24 cellular contexts compared by ENCODE assay signal in the genomic region with DNA sequence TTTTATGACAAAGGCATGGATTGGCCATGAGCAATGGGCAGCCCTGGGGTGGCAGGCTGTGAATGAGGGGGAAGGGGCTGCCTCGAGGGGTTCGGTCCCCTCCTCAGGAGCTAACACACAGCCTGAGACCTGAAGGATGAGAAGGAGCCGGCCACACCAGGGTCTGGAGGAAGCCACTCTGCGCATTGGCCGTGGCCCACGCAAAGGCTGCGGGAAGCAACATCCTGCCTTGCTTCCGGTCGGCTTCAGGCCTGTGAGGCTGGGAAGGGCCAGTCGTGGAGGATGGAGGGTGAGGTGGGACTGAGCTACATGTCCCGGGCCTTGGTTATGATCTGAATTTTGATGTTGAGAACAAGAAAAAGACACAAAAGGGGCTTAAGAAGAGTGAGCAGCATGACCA. TPM values are rescaled to one million over a fixed set of nuclear protein-coding genes. Genes with fewer than 3 reads are reported as not detected.
DNase-seq lines count a peak whose midpoint lies in the region; ATAC-seq and TF ChIP-seq lines count a peak whose summit lies in the region.
"Had no signal": no experiment of that assay in that cellular context is flagged by ENCODE, and none has a peak within 500 bp of the region (broad histone marks: within the 10 kb centered on the region; RNA-seq: fewer than 3 reads in every experiment).

No MANE protein-coding gene starts in this region.

- H3K27ac ChIP-seq in mesenchymal stem cell (ENCODE audit: low read length, poor library complexity, severe bottlenecking) (no peak overlapping the region), hepatocyte (no peak overlapping the region)
- H3K27ac ChIP-seq: cardiac muscle cell, epithelial cell of prostate, parathyroid adenoma, WERI-Rb-1 had no signal

- ATAC-seq in activated naive CD4-positive, alpha-beta T cell treated with anti-CD3 and anti-CD28 coated beads, Interleukin-2, amount 50 U/mL, for 72 hours, result no peak
- ATAC-seq: HepG2 had no signal

- no peak for DNase-seq in activated naive CD4-positive, alpha-beta T cell treated with anti-CD3 and anti-CD28 coated beads, Interleukin-2, amount 50 U/mL, for 72 hours (ENCODE audit: low spot score in 2 of 2)
- no peak for DNase-seq in activated naive CD4-positive, alpha-beta T cell treated with anti-CD3 and anti-CD28 coated beads, Interleukin-2, amount 10 ng/mL, durations not matched to agents 7 days and 5 days
- peak; percentile 38 to 43 for DNase-seq in activated CD4-positive, alpha-beta T cell treated with anti-CD3 and anti-CD28 coated beads, Interleukin-2, amount 50 U/mL, for 48 hours
- DNase-seq in mesenchymal stem cell, result no peak
- DNase-seq in NCI-H2081 (lab: John Stamatoyannopoulos, UW), result no peak
- no peak for DNase-seq in amygdala (lab: John Stamatoyannopoulos, UW)
- DNase-seq in hepatocyte (ENCODE audit: low spot score), result no peak
- DNase-seq: activated CD8-positive, alpha-beta memory T cell treated with anti-CD3 and anti-CD28 coated beads, Interleukin-2, amount 50 U/mL, for 4 hours; COR-L47; DND-41; foreskin fibroblast; hypothalamus; kidney glomerular epithelial cell; mammary epithelial cell; NCI-H1105 treated with DMSO at 0.1 percent for 48 hours; NCI-H510A treated with DMSO at 0.1 percent for 48 hours; SHP77 treated with DMSO at 0.1 percent for 48 hours; sigmoid colon; stimulated activated CD4-positive, alpha-beta T cell treated with anti-CD3 and anti-CD28 coated beads, Interleukin-1b, Interleukin-23, amount 100 ng/mL, for 48 hours; WERI-Rb-1 had no signal

- H3K4me2 ChIP-seq in mesenchymal stem cell (ENCODE audit: low read length, poor library complexity, severe bottlenecking), result no peak overlapping the region
- H3K4me2 ChIP-seq in hepatocyte, result no peak overlapping the region

- H2AFZ ChIP-seq in mesenchymal stem cell (ENCODE audit: low read depth, low read length) (no peak overlapping the region), hepatocyte (no peak overlapping the region)
- H2AFZ ChIP-seq: parathyroid adenoma had no signal

- TF ChIP-seq CTCF in hepatocyte (IDR thresholded peaks at IDR 0.05; ENCODE audit: poor library complexity), result no peak

- H4K91ac ChIP-seq in mesenchymal stem cell (ENCODE audit: low read length), result peak overlapping the region; percentile 83

- peak overlapping the region; percentile 81 to 93 for H3K4ac ChIP-seq in mesenchymal stem cell (ENCODE audit: low read depth in 1 of 2, low read length in 2 of 2)

- peak overlapping the region; percentile 74 for H2BK15ac ChIP-seq in mesenchymal stem cell (ENCODE audit: low read depth, poor library complexity, severe bottlenecking)

- peaks cover 3% of the 10 kb centered on the region for H3K4me1 ChIP-seq in mesenchymal stem cell (ENCODE audit: control insufficient read depth, insufficient read depth, low read depth, low read length)
- peaks cover 6% of the 10 kb centered on the region for H3K4me1 ChIP-seq in hepatocyte (ENCODE audit: insufficient read depth)
- H3K4me1 ChIP-seq: parathyroid adenoma had no signal

- no peaks in the 10 kb centered on the region for H3K9me3 Mint-ChIP-seq in activated naive CD4-positive, alpha-beta T cell treated with anti-CD3 and anti-CD28 coated beads, Interleukin-2, amount 50 U/mL, for 72 hours
- no peaks in the 10 kb centered on the region for H3K9me3 Mint-ChIP-seq in activated naive CD4-positive, alpha-beta T cell treated with anti-CD3 and anti-CD28 coated beads, Interleukin-2, amount 10 ng/mL, durations not matched to agents 7 days and 5 days

- no peaks in the 10 kb centered on the region for H4K20me1 ChIP-seq in hepatocyte (ENCODE audit: insufficient read depth, poor library complexity, severe bottlenecking)

- no peaks in the 10 kb centered on the region for H3K9me3 ChIP-seq in mesenchymal stem cell (ENCODE audit: control insufficient read depth, low read length)
- H3K9me3 ChIP-seq in hepatocyte (ENCODE audit: low read depth), result no peaks in the 10 kb centered on the region
- H3K9me3 ChIP-seq: sigmoid colon had no signal

- 97% methylated on average over 11 of the region's 11 CpGs for WGBS in mesenchymal stem cell
- 96% methylated on average over 11 of the region's 11 CpGs for WGBS in hepatocyte (ENCODE audit: low lambda C conversion rate, missing lambda C conversion rate)

- no peaks in the 10 kb centered on the region for H3K27me3 Mint-ChIP-seq in activated naive CD4-positive, alpha-beta T cell treated with anti-CD3 and anti-CD28 coated beads, Interleukin-2, amount 10 ng/mL, durations not matched to agents 7 days and 5 days

- H3K36me3 ChIP-seq in mesenchymal stem cell (ENCODE audit: control insufficient read depth in 1 of 2, insufficient read depth in 2 of 2, low read depth in 1 of 2, low read length in 2 of 2) (no peaks in the 10 kb centered on the region), hepatocyte (replicated peaks; ENCODE audit: insufficient read depth, low read depth) (no peaks in the 10 kb centered on the region)
- H3K36me3 ChIP-seq: cardiac muscle cell, WERI-Rb-1 had no signal

- H3K27me3 ChIP-seq in mesenchymal stem cell (ENCODE audit: control insufficient read depth in 1 of 2, insufficient read depth in 1 of 2, low read length in 2 of 2) (no peaks in the 10 kb centered on the region), hepatocyte (no peaks in the 10 kb centered on the region)
- H3K27me3 ChIP-seq: cardiac muscle cell, sigmoid colon had no signal

- H3K4me3 ChIP-seq in mesenchymal stem cell (ENCODE audit: insufficient read depth in 1 of 2, low read depth in 1 of 2, low read length in 2 of 2) (no peak overlapping the region), hepatocyte (no peak overlapping the region)
- H3K4me3 ChIP-seq: cardiac muscle cell, sigmoid colon had no signal

- H4K8ac ChIP-seq in mesenchymal stem cell (ENCODE audit: low read length), result peak overlapping the region; percentile 81

- no peak overlapping the region for H3K4me3 Mint-ChIP-seq in activated naive CD4-positive, alpha-beta T cell treated with anti-CD3 and anti-CD28 coated beads, Interleukin-2, amount 10 ng/mL, durations not matched to agents 7 days and 5 days

- H3K9ac ChIP-seq in mesenchymal stem cell (ENCODE audit: low read length), result no peak overlapping the region
- H3K9ac ChIP-seq: parathyroid adenoma had no signal

- peaks cover 75% of the 10 kb centered on the region for H3K4me1 Mint-ChIP-seq in activated naive CD4-positive, alpha-beta T cell treated with anti-CD3 and anti-CD28 coated beads, Interleukin-2, amount 10 ng/mL, durations not matched to agents 7 days and 5 days

- peak overlapping the region; percentile 91 to 99 for H2BK12ac ChIP-seq in mesenchymal stem cell (ENCODE audit: low read length in 2 of 2)

- peak overlapping the region; percentile 77 to 95 for H3K18ac ChIP-seq in mesenchymal stem cell (ENCODE audit: low read depth in 1 of 2, low read length in 2 of 2)

- H3K14ac ChIP-seq in mesenchymal stem cell (ENCODE audit: low read length in 2 of 2), result peak overlapping the region in 1 of 2 experiments; percentile 94

- H3K79me2 ChIP-seq in hepatocyte, result no peaks in the 10 kb centered on the region
- H3K79me2 ChIP-seq: parathyroid adenoma had no signal

- H3K27ac Mint-ChIP-seq in activated naive CD4-positive, alpha-beta T cell treated with anti-CD3 and anti-CD28 coated beads, Interleukin-2, amount 50 U/mL, for 72 hours, result peak overlapping the region; percentile 20 to 96
- H3K27ac Mint-ChIP-seq in activated naive CD4-positive, alpha-beta T cell treated with anti-CD3 and anti-CD28 coated beads, Interleukin-2, amount 10 ng/mL, durations not matched to agents 7 days and 5 days, result no peak overlapping the region

- peak overlapping the region in 1 of 2 experiments; percentile 78 for H3K23ac ChIP-seq in mesenchymal stem cell (ENCODE audit: low read length in 2 of 2)

- CTCF ChIA-PET in activated naive CD4-positive, alpha-beta T cell treated with anti-CD3 and anti-CD28 coated beads, Interleukin-2, amount 10 ng/mL, durations not matched to agents 7 days and 5 days (lab: Charles Lee), result interaction anchor here (0.8 to 2.0 kb wide), 4 partner anchors 45 to 293 kb away, joined by 3 to 5 read pairs (median 3); no protein-coding TSS in a partner anchor

- peaks cover 5 to 7% of the 10 kb centered on the region in 2 donors for H3K36me3 Mint-ChIP-seq in activated naive CD4-positive, alpha-beta T cell treated with anti-CD3 and anti-CD28 coated beads, Interleukin-2, amount 50 U/mL, for 72 hours
- peaks cover 25% of the 10 kb centered on the region for H3K36me3 Mint-ChIP-seq in activated naive CD4-positive, alpha-beta T cell treated with anti-CD3 and anti-CD28 coated beads, Interleukin-2, amount 10 ng/mL, durations not matched to agents 7 days and 5 days

- peak overlapping the region; percentile 44 for H2BK120ac ChIP-seq in mesenchymal stem cell (ENCODE audit: low read depth, low read length)

- H3K79me1 ChIP-seq in mesenchymal stem cell (replicated peaks; ENCODE audit: low read length, poor library complexity, severe bottlenecking), result no peaks in the 10 kb centered on the region

- no peaks in the 10 kb centered on the region for H3K9me2 ChIP-seq in hepatocyte (replicated peaks; ENCODE audit: insufficient read depth)

- no peak overlapping the region for H2AK5ac ChIP-seq in mesenchymal stem cell (ENCODE audit: low read length, severe bottlenecking)

- no peak overlapping the region for H2BK5ac ChIP-seq in mesenchymal stem cell (ENCODE audit: low read depth, low read length, poor library complexity, severe bottlenecking)

RNA-seq across cellular contexts. Expression of gene RGS10, which starts 49.4 kb away (rescaled TPM):
- 100 to 1,000 TPM; 183 to 251 TPM for total RNA-seq in activated naive CD4-positive, alpha-beta T cell treated with anti-CD3 and anti-CD28 coated beads, Interleukin-2, amount 50 U/mL, for 72 hours
- 310 TPM for polyA plus RNA-seq in mesenchymal stem cell (2013, experiment 1 of 2)
- polyA plus RNA-seq in mesenchymal stem cell (2013, experiment 2 of 2), result 307 TPM
- total RNA-seq in hepatocyte, result 2.2 and 5.4 TPM in 2 replicates
- 8.4 and 14.4 TPM in 2 replicates for polyA plus RNA-seq in hepatocyte

Comparison
In these comparisons a context has a peak if more than half of its experiments do, and no peak if none do; other contexts are left out.
1. DNase-seq: peak in activated CD4-positive, alpha-beta T cell treated with anti-CD3 and anti-CD28 coated beads, Interleukin-2, amount 50 U/mL, for 48 hours (2 of 2); none in activated naive CD4-positive, alpha-beta T cell treated with anti-CD3 and anti-CD28 coated beads, Interleukin-2, amount 50 U/mL, for 72 hours (0 of 2), activated naive CD4-positive, alpha-beta T cell treated with anti-CD3 and anti-CD28 coated beads, Interleukin-2, amount 10 ng/mL, durations not matched to agents 7 days and 5 days (single experiment), mesenchymal stem cell (single experiment), NCI-H2081 (0 of 2), amygdala (0 of 56) and hepatocyte (single experiment).
2. RNA of gene RGS10, which starts 49.4 kb away (total RNA-seq): 183 to 251 TPM in activated naive CD4-positive, alpha-beta T cell treated with anti-CD3 and anti-CD28 coated beads, Interleukin-2, amount 50 U/mL, for 72 hours; 2.2 to 5.4 TPM in hepatocyte; every median in the first group is over 10 times any median in the second.